ENCODE assay signal across 9 cellular contexts in the genomic region with DNA sequence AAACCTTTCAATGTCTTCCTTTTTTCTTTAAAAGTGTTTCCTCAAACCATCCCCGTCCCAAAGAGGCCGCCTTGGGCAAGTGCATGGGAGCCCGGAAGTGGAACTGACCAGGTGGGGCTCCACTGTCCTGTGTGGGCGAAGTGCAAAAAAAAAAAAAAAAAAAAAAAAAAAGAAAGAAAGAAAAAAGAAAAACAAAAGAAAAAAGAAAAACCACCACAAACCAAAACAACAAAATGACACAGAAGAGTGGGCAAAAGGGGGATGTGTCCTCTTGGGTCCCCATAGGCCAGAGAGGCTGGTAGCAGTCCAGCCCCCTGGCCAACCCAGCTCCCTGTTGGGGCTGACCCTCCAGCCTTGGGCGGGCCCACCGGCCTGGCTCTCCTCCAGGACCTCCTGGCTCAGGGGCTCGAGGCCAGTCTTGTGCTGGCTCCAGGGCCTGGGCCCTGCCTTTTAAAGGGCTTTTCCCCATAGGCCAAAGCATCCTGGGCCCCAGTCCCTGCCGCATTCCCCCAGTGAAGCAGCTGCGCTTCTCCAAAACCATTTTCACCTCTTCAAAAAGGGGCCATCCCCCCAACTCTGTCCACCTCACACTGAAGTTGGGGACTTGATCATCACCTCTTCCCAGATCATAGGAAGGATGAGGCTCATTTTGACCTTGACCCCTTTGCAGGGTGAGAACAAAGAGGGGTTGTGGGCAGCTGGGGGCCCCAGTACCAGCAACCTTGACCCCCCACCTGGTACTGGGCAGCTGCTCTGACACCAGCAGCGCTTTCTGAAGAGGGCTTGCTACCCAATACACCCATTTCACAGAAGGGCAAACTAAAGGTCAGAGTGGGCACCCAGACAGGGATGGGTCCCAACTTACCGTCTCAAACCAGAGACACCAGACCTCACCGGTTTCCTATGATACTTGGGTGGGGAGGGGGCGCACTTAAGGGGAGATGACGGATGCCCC. TPM values are rescaled to one million over a fixed set of nuclear protein-coding genes. Genes with fewer than 3 reads are reported as not detected.
DNase-seq lines count a peak whose midpoint lies in the region; ATAC-seq and TF ChIP-seq lines count a peak whose summit lies in the region.
"Had no signal": no experiment of that assay in that cellular context is flagged by ENCODE, and none has a peak within 500 bp of the region (broad histone marks: within the 10 kb centered on the region; RNA-seq: fewer than 3 reads in every experiment).

No MANE protein-coding gene starts in this region.

- H3K9me3 ChIP-seq in HUES64 (ENCODE audit: insufficient read depth, low read depth, low read length) (no peaks in the 10 kb centered on the region), psoas muscle (no peaks in the 10 kb centered on the region)

- ATAC-seq in psoas muscle: peak in 2 of 4 donors; percentile 20 to 47
- no peak for ATAC-seq in HG03378 (IDR thresholded peaks at IDR 0.05; ENCODE audit: unreplicated experiment)

- H3K36me3 ChIP-seq in HUES64 (ENCODE audit: insufficient read depth, low read length) (peaks cover 12% of the 10 kb centered on the region), psoas muscle (ENCODE audit: insufficient read depth in 1 of 2, low read depth in 1 of 2) (peaks cover 0 to 24% of the 10 kb centered on the region in 2 donors)

- H3K9ac ChIP-seq in HUES64 (ENCODE audit: low read depth, low read length): no peak overlapping the region

- peak; percentile 62 for DNase-seq in DMS 273 (lab: John Stamatoyannopoulos, UW; ENCODE audit: unreplicated experiment)
- DNase-seq in DMS 273 treated with DMSO at 0.1 percent for 48 hours (lab: John Stamatoyannopoulos, UW): no peak
- DNase-seq in erythroblast (lab: John Stamatoyannopoulos, UW): peak; percentile 18 to 29
- peak; percentile 59 to 73 for DNase-seq in psoas muscle
- no peak for DNase-seq in NCI-H526 treated with DMSO at 0.1 percent for 48 hours (lab: John Stamatoyannopoulos, UW)
- no peak for DNase-seq in activated CD4-positive, CD25-positive, alpha-beta regulatory T cell (lab: John Stamatoyannopoulos, UW)
- DNase-seq: 8988T had no signal

- H3K27me3 ChIP-seq in HUES64 (ENCODE audit: insufficient read depth, low read length) (no peaks in the 10 kb centered on the region), psoas muscle (ENCODE audit: insufficient read depth in 3 of 3, low read length in 2 of 3) (peaks cover 0 to 35% (median 10%) of the 10 kb centered on the region in 3 donors)

- H3K27ac ChIP-seq in HUES64 (ENCODE audit: low read depth, low read length): peak overlapping the region; percentile 49; the same call in 1 of the 2 replicates
- H3K27ac ChIP-seq in psoas muscle: no peak overlapping the region

- no peak for TF ChIP-seq POLR2A in erythroblast (IDR thresholded peaks at IDR 0.05; ENCODE audit: low read length)

- WGBS in HUES64: 70% methylated on average over 11 of the region's 14 CpGs
- WGBS in psoas muscle, 3 donors: 44 to 57% (median 45%) methylated on average over 13 to 14 of the region's 14 CpGs

- TF ChIP-seq CTCF in psoas muscle (IDR thresholded peaks at IDR 0.05): no peak

- H3K4me3 ChIP-seq in HUES64 (ENCODE audit: low read length) (no peak overlapping the region), psoas muscle (no peak overlapping the region)

- intact Hi-C loops in psoas muscle (cut with DNase I): no loop called here

- H3K4me1 ChIP-seq in HUES64 (ENCODE audit: insufficient read depth, low read length) (peaks cover 25% of the 10 kb centered on the region), psoas muscle (no peaks in the 10 kb centered on the region)

RNA-seq across cellular contexts. Expression of gene CBX6, which starts 9.4 kb away (rescaled TPM):
- 13.3 TPM for polyA plus RNA-seq in HUES64 (2013, experiment 1 of 2)
- polyA plus RNA-seq in HUES64 (2013, experiment 2 of 2): 12.3 TPM
- 10 to 100 TPM; 15.1 to 21.0 (median 17.4) TPM for total RNA-seq in psoas muscle
- polyA plus RNA-seq in psoas muscle: 10 to 100 TPM in 1 of 3 donors, 1 to 10 TPM in 2; 5.2 to 17.1 (median 5.4) TPM

RNA-seq across cellular contexts. Expression of gene NPTXR, which starts 18.8 kb away (rescaled TPM):
- polyA plus RNA-seq in HUES64 (2013, experiment 1 of 2): 3.9 TPM
- 3.5 TPM for polyA plus RNA-seq in HUES64 (2013, experiment 2 of 2)
- 1 to 10 TPM in 1 of 4 donors, under 1 TPM in 3; 0.15 to 1.7 (median 0.61) TPM for total RNA-seq in psoas muscle
- under 1 TPM; 0.35 to 0.53 (median 0.39) TPM for polyA plus RNA-seq in psoas muscle

Comparison
In these comparisons a context has a peak if more than half of its experiments do, and no peak if none do; other contexts are left out.
1. DNase-seq: peak in DMS 273 (single experiment), erythroblast (2 of 2) and psoas muscle (2 of 2); none in DMS 273 treated with DMSO at 0.1 percent for 48 hours (single experiment), NCI-H526 treated with DMSO at 0.1 percent for 48 hours (single experiment) and activated CD4-positive, CD25-positive, alpha-beta regulatory T cell (0 of 4).